ENCODE assay signal across 1 cellular context in the genomic region with DNA sequence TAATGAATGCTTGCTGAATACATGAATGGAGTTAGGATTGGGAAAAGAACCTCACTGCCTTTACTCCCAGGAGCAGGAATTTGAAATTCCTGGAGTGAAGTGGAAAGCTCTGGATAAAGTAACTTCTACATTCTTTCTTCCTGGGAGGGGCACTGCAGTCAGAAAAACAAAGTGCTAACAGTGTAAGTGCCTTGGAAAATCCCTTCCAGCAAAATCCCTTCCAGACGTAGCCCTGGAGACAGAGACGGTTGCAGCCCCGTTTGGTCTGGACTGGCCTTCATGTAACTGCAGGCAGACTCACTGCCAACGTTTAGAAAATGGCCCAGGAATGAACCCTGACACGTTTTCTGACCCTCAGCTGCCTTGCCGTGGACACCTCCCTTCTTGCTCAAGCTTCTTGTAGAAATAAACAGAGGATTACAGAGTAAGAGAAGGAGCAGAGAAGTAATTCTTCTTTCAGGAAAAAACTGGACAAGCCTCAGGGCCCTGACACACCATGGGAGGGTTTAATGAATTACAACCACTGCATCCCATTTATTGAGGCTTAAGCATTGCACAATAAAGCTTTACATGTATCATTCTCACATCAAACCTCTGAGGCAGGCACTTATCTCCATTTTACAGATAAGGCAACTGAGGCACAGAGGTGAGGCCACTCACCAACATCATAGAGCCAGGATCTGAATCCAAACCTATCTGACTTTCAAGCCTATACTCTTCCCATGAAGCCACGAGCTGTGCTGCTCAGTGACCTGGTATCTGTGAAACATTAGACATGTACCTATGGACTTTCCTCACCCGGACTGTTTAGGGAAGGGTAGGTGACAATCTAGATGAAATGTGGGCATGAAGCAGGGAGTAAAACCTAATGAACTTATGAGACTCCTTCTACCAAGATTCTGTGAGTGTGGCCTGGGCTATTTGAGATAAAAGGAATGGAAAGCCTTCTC.
TF ChIP-seq lines count a peak whose summit lies in the region.

No MANE protein-coding gene starts in this region.

TF ChIP-seq in HepG2, 621 proteins besides CTCF, POLR2A, EP300 and RAD21:
- TF ChIP-seq HNF4A (CRISPR knock-in tag; IDR thresholded peaks at IDR 0.05) (peak; percentile 26; the same call in 1 of the 2 replicates), ZNF556 (CRISPR knock-in tag; IDR thresholded peaks at IDR 0.05; ENCODE audit: borderline replicate concordance) (no peak), TEAD3 (CRISPR knock-in tag; optimal IDR thresholded peaks at IDR 0.05; ENCODE audit: borderline replicate concordance) (no peak), SOX13 (IDR thresholded peaks at IDR 0.05) (no peak), SOX13 (CRISPR knock-in tag; conservative IDR thresholded peaks at IDR 0.05 in 1 of 2, IDR thresholded peaks at IDR 0.05 in 1 of 2) (no peak), CEBPB (IDR thresholded peaks at IDR 0.05; ENCODE audit: borderline replicate concordance, low read depth, low read length) (peak; percentile 59; the same call in 1 of the 2 replicates), ARNT (IDR thresholded peaks at IDR 0.05) (no peak)
- TF ChIP-seq, protein P1, sequence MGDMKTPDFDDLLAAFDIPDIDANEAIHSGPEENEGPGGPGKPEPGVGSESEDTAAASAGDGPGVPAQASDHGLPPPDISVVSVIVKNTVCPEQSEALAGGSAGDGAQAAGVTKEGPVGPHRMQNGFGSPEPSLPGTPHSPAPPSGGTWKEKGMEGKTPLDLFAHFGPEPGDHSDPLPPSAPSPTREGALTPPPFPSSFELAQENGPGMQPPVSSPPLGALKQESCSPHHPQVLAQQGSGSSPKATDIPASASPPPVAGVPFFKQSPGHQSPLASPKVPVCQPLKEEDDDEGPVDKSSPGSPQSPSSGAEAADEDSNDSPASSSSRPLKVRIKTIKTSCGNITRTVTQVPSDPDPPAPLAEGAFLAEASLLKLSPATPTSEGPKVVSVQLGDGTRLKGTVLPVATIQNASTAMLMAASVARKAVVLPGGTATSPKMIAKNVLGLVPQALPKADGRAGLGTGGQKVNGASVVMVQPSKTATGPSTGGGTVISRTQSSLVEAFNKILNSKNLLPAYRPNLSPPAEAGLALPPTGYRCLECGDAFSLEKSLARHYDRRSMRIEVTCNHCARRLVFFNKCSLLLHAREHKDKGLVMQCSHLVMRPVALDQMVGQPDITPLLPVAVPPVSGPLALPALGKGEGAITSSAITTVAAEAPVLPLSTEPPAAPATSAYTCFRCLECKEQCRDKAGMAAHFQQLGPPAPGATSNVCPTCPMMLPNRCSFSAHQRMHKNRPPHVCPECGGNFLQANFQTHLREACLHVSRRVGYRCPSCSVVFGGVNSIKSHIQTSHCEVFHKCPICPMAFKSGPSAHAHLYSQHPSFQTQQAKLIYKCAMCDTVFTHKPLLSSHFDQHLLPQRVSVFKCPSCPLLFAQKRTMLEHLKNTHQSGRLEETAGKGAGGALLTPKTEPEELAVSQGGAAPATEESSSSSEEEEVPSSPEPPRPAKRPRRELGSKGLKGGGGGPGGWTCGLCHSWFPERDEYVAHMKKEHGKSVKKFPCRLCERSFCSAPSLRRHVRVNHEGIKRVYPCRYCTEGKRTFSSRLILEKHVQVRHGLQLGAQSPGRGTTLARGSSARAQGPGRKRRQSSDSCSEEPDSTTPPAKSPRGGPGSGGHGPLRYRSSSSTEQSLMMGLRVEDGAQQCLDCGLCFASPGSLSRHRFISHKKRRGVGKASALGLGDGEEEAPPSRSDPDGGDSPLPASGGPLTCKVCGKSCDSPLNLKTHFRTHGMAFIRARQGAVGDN (CRISPR knock-in tag; IDR thresholded peaks at IDR 0.05) = no peak
- TF ChIP-seq, protein P2, sequence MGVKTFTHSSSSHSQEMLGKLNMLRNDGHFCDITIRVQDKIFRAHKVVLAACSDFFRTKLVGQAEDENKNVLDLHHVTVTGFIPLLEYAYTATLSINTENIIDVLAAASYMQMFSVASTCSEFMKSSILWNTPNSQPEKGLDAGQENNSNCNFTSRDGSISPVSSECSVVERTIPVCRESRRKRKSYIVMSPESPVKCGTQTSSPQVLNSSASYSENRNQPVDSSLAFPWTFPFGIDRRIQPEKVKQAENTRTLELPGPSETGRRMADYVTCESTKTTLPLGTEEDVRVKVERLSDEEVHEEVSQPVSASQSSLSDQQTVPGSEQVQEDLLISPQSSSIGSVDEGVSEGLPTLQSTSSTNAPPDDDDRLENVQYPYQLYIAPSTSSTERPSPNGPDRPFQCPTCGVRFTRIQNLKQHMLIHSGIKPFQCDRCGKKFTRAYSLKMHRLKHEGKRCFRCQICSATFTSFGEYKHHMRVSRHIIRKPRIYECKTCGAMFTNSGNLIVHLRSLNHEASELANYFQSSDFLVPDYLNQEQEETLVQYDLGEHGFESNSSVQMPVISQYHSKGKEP (CRISPR knock-in tag; IDR thresholded peaks at IDR 0.05) = no peak
- TF ChIP-seq, protein P3, sequence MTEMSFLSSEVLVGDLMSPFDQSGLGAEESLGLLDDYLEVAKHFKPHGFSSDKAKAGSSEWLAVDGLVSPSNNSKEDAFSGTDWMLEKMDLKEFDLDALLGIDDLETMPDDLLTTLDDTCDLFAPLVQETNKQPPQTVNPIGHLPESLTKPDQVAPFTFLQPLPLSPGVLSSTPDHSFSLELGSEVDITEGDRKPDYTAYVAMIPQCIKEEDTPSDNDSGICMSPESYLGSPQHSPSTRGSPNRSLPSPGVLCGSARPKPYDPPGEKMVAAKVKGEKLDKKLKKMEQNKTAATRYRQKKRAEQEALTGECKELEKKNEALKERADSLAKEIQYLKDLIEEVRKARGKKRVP (CRISPR knock-in tag; IDR thresholded peaks at IDR 0.05) = no peak
